In the genomic region with DNA sequence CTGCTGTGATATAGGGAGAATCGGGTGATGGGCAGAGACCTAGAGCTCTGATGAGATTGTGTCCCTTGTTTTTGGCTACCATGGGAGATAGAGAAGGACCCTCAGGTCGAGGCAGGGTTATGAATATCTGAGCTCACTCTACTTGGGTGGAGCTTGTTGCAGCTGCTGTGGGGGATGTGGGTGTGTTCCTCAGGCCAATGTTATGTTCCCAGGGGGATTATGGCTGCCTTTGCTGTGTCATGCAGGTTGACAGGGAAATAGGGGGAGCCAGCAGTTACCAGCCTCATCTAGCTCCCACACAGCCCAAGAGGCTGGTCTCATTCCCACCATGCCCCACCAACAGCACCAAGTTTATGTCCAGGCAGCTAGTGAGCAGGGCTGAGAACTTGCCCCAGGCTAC, we compare ENCODE assay signal across 16 cellular contexts.
"Had no signal": no experiment of that assay in that cellular context is flagged by ENCODE, and none has a peak within 500 bp of the region (broad histone marks: within the 10 kb centered on the region; RNA-seq: fewer than 3 reads in every experiment).

No MANE protein-coding gene starts in this region.

- H3K4me3 ChIP-seq: gastrocnemius medialis, heart right ventricle, mucosa of descending colon, ovary, testis had no signal

- DNase-seq: activated CD4-positive, alpha-beta T cell treated with anti-CD3 and anti-CD28 coated beads, Interleukin-2, amount 50 U/mL, for 4 hours; activated T-cell treated with anti-CD3 and anti-CD28 coated beads, Interleukin-2, amount 50 U/mL, for 1 hour; amygdala; effector memory CD4-positive, alpha-beta T cell; gastrocnemius medialis; heart right ventricle; islet precursor cell; mucosa of descending colon; nephron progenitor cell; ovary; stimulated activated CD4-positive, alpha-beta T cell treated with anti-CD3 and anti-CD28 coated beads, Interleukin-2, amount 100 ng/mL, for 48 hours; stimulated activated naive CD8-positive, alpha-beta T cell treated with anti-CD3 and anti-CD28 coated beads, Interleukin-15, Interleukin-2, amounts not matched to agents 100 U/mL and 50 U/mL, for 24 hours; testis had no signal

- H3K9me3 ChIP-seq: gastrocnemius medialis, mucosa of descending colon, ovary, testis had no signal

- ATAC-seq: activated CD4-positive, CD25-positive, alpha-beta regulatory T cell treated with anti-CD3 and anti-CD28 coated beads, Interleukin-2, amount 50 U/mL, for 24 hours; activated naive CD4-positive, alpha-beta T cell treated with anti-CD3 and anti-CD28 coated beads, Interleukin-2, amount 50 U/mL, for 72 hours; gastrocnemius medialis; heart right ventricle; left lobe of liver; mucosa of descending colon; stimulated activated naive CD8-positive, alpha-beta T cell treated with anti-CD3 and anti-CD28 coated beads, Interleukin-15, Interleukin-2, amounts not matched to agents 100 U/mL and 50 U/mL, for 24 hours had no signal

- H3K27ac ChIP-seq: gastrocnemius medialis, heart right ventricle, ovary, testis had no signal

- H3K27me3 ChIP-seq: gastrocnemius medialis, heart right ventricle, ovary, testis had no signal

- H3K4me1 ChIP-seq: gastrocnemius medialis, heart right ventricle, testis had no signal

- H3K36me3 ChIP-seq: gastrocnemius medialis, heart right ventricle, ovary had no signal
